ENCODE assay signal across 20 cellular contexts in genomic region chr4:38030023-38030422, GRCh38.
A peak's percentile ranks its signal among the peaks of the same experiment; 100 is the strongest.
DNase-seq lines count a peak whose midpoint lies in the region; ATAC-seq and TF ChIP-seq lines count a peak whose summit lies in the region.
"Had no signal": no experiment of that assay in that cellular context is flagged by ENCODE, and none has a peak within 500 bp of the region (broad histone marks: within the 10 kb centered on the region; RNA-seq: fewer than 3 reads in every experiment).

No MANE protein-coding gene starts in this region.

- no peaks in the 10 kb centered on the region for H4K20me1 ChIP-seq in OCI-LY1 (ENCODE audit: insufficient read depth, low read length)

- H2AFZ ChIP-seq in OCI-LY1 (ENCODE audit: low read length) = no peak overlapping the region
- H2AFZ ChIP-seq: hepatocyte had no signal

- H3K79me2 ChIP-seq in OCI-LY1 (ENCODE audit: insufficient read depth, low read length) = no peaks in the 10 kb centered on the region
- H3K79me2 ChIP-seq: hepatocyte had no signal

- peaks cover 9% of the 10 kb centered on the region for H3K4me1 Mint-ChIP-seq in endothelial cell (ENCODE audit: unreplicated experiment)
- no peaks in the 10 kb centered on the region for H3K4me1 Mint-ChIP-seq in activated CD4-positive, alpha-beta T cell treated with anti-CD3 and anti-CD28 coated beads, Interleukin-2, amount 10 ng/mL, durations not matched to agents 24 days and 14 days

- H3K9me2 ChIP-seq in OCI-LY1 (ENCODE audit: low read depth, low read length) = no peaks in the 10 kb centered on the region

- peaks cover 96% of the 10 kb centered on the region for H3K36me3 ChIP-seq in OCI-LY1 (ENCODE audit: insufficient read depth, low read length)

- H3K4me3 ChIP-seq in OCI-LY1 (ENCODE audit: low read depth, low read length, poor library complexity, severe bottlenecking) = no peak overlapping the region
- H3K4me3 ChIP-seq: cardiac muscle cell, hepatocyte had no signal

- no peaks in the 10 kb centered on the region for H3K9me3 Mint-ChIP-seq in endothelial cell (ENCODE audit: unreplicated experiment)
- H3K9me3 Mint-ChIP-seq in activated CD4-positive, alpha-beta T cell treated with anti-CD3 and anti-CD28 coated beads, Interleukin-2, amount 10 ng/mL, durations not matched to agents 24 days and 14 days = no peaks in the 10 kb centered on the region
- H3K9me3 Mint-ChIP-seq: activated CD4-positive, alpha-beta T cell treated with anti-CD3 and anti-CD28 coated beads, Interleukin-2, amount 10 ng/mL, durations not matched to agents 7 days and 5 days; activated naive CD4-positive, alpha-beta T cell treated with anti-CD3 and anti-CD28 coated beads, Interleukin-2, amount 50 U/mL, for 72 hours had no signal

- intact Hi-C loops in activated CD4-positive, alpha-beta T cell treated with anti-CD3 and anti-CD28 coated beads, Interleukin-2, amount 10 ng/mL, durations not matched to agents 24 days and 14 days (cut with micrococcal nuclease) = loop anchor here (5.0 to 10.0 kb wide), 2 partner anchors 53 to 575 kb away; a partner anchor contains a TSS

- H3K27me3 Mint-ChIP-seq in endothelial cell (ENCODE audit: unreplicated experiment) = no peaks in the 10 kb centered on the region
- H3K27me3 Mint-ChIP-seq in activated CD4-positive, alpha-beta T cell treated with anti-CD3 and anti-CD28 coated beads, Interleukin-2, amount 10 ng/mL, durations not matched to agents 24 days and 14 days = no peaks in the 10 kb centered on the region
- H3K27me3 Mint-ChIP-seq: activated CD4-positive, alpha-beta T cell treated with anti-CD3 and anti-CD28 coated beads, Interleukin-2, amount 10 ng/mL, durations not matched to agents 7 days and 5 days had no signal

- peaks cover 15% of the 10 kb centered on the region for H3K36me3 Mint-ChIP-seq in endothelial cell (ENCODE audit: low read depth, unreplicated experiment)
- H3K36me3 Mint-ChIP-seq in activated CD4-positive, alpha-beta T cell treated with anti-CD3 and anti-CD28 coated beads, Interleukin-2, amount 10 ng/mL, durations not matched to agents 24 days and 14 days (ENCODE audit: low read depth) = peaks cover 20% of the 10 kb centered on the region
- H3K36me3 Mint-ChIP-seq: activated naive CD4-positive, alpha-beta T cell treated with anti-CD3 and anti-CD28 coated beads, Interleukin-2, amount 50 U/mL, for 72 hours had no signal

- peak overlapping the region; percentile 19 for H3K4me3 Mint-ChIP-seq in endothelial cell (ENCODE audit: unreplicated experiment)
- H3K4me3 Mint-ChIP-seq in activated CD4-positive, alpha-beta T cell treated with anti-CD3 and anti-CD28 coated beads, Interleukin-2, amount 10 ng/mL, durations not matched to agents 24 days and 14 days = no peak overlapping the region
- H3K4me3 Mint-ChIP-seq: activated CD4-positive, alpha-beta T cell treated with anti-CD3 and anti-CD28 coated beads, Interleukin-2, amount 10 ng/mL, durations not matched to agents 7 days and 5 days; mesothelial cell of epicardium had no signal

- ATAC-seq in GM21367 (IDR thresholded peaks at IDR 0.05; ENCODE audit: unreplicated experiment) = no peak
- ATAC-seq: activated naive CD4-positive, alpha-beta T cell treated with anti-CD3 and anti-CD28 coated beads, Interleukin-2, amount 50 U/mL, for 72 hours; esophagus mucosa; Panc1; right cardiac atrium had no signal

- H3F3A ChIP-seq in OCI-LY1 (ENCODE audit: insufficient read depth, low read length) = no peaks in the 10 kb centered on the region

- TF ChIP-seq CTCF in OCI-LY1 (IDR thresholded peaks at IDR 0.05; ENCODE audit: low read length) (no peak), endothelial cell (IDR thresholded peaks at IDR 0.05; ENCODE audit: unreplicated experiment) (no peak)

- H3K9me3 ChIP-seq in OCI-LY1 (ENCODE audit: low read length) = no peaks in the 10 kb centered on the region
- H3K9me3 ChIP-seq: neutrophil had no signal

- H3K27me3 ChIP-seq in OCI-LY1 (ENCODE audit: insufficient read depth, low read length) = no peaks in the 10 kb centered on the region
- H3K27me3 ChIP-seq: cardiac muscle cell, hepatocyte, neutrophil had no signal

- no peak overlapping the region for H3K4me2 ChIP-seq in OCI-LY1 (ENCODE audit: low read length)
- H3K4me2 ChIP-seq: hepatocyte had no signal

- DNase-seq in ELR (ENCODE audit: low read depth) (peak; percentile 76), endothelial cell (ENCODE audit: low spot score) (no peak), non-pigmented ciliary epithelial cell (ENCODE audit: low read depth) (peak; percentile 8), NCI-H2171 treated with DMSO at 0.1 percent for 48 hours (lab: John Stamatoyannopoulos, UW) (no peak), UCSD-AML1 (lab: John Stamatoyannopoulos, UW; ENCODE audit: unreplicated experiment) (no peak)
- no peak for DNase-seq in activated CD4-positive, alpha-beta T cell treated with anti-CD3 and anti-CD28 coated beads, Interleukin-2, amount 10 ng/mL, durations not matched to agents 24 days and 14 days
- DNase-seq: activated CD4-positive, alpha-beta T cell treated with anti-CD3 and anti-CD28 coated beads, Interleukin-2, amount 10 ng/mL, durations not matched to agents 7 days and 5 days; NCI-H2081 treated with DMSO at 0.1 percent for 48 hours; NCI-H69; right cardiac atrium; stimulated activated CD4-positive, alpha-beta T cell treated with anti-CD3 and anti-CD28 coated beads, Interleukin-1b, Interleukin-23, amount 100 ng/mL, for 48 hours had no signal

- peaks cover 25% of the 10 kb centered on the region for H3K4me1 ChIP-seq in OCI-LY1 (ENCODE audit: insufficient read depth, low read length, severe bottlenecking)

- H3K27ac ChIP-seq in OCI-LY1 (ENCODE audit: low read depth, low read length, poor library complexity, severe bottlenecking) = peak overlapping the region; percentile 31
- H3K27ac ChIP-seq: cardiac muscle cell, hepatocyte, neutrophil had no signal

- H3K27ac Mint-ChIP-seq in endothelial cell (ENCODE audit: unreplicated experiment) = no peak overlapping the region
- H3K27ac Mint-ChIP-seq in activated CD4-positive, alpha-beta T cell treated with anti-CD3 and anti-CD28 coated beads, Interleukin-2, amount 10 ng/mL, durations not matched to agents 24 days and 14 days = no peak overlapping the region
- H3K27ac Mint-ChIP-seq: activated CD4-positive, alpha-beta T cell treated with anti-CD3 and anti-CD28 coated beads, Interleukin-2, amount 10 ng/mL, durations not matched to agents 7 days and 5 days; activated naive CD4-positive, alpha-beta T cell treated with anti-CD3 and anti-CD28 coated beads, Interleukin-2, amount 50 U/mL, for 72 hours; mesothelial cell of epicardium had no signal

- no peak overlapping the region for H3K9ac ChIP-seq in OCI-LY1 (ENCODE audit: low read length)

Comparison
In these comparisons a context has a peak if more than half of its experiments do, and no peak if none do; other contexts are left out.
1. DNase-seq: peak in ELR (single experiment) and non-pigmented ciliary epithelial cell (single experiment); none in endothelial cell (single experiment), NCI-H2171 treated with DMSO at 0.1 percent for 48 hours (single experiment), UCSD-AML1 (single experiment) and activated CD4-positive, alpha-beta T cell treated with anti-CD3 and anti-CD28 coated beads, Interleukin-2, amount 10 ng/mL, durations not matched to agents 24 days and 14 days (single experiment).